Comparison of ENCODE assay signal across 8 cellular contexts in genomic region chrX:15143050-15143824, GRCh38.
DNase-seq lines count a peak whose midpoint lies in the region; ATAC-seq, FAIRE-seq and TF ChIP-seq lines count a peak whose summit lies in the region.

No MANE protein-coding gene starts in this region.

- no peaks in the 10 kb centered on the region for H3K9me3 Mint-ChIP-seq in glutamatergic neuron (ENCODE audit: unreplicated experiment)

- peak; percentile 72 for ATAC-seq in HG03558 (IDR thresholded peaks at IDR 0.05; ENCODE audit: extremely low read depth, unreplicated experiment)

- no peaks in the 10 kb centered on the region for H3K4me1 Mint-ChIP-seq in glutamatergic neuron (ENCODE audit: low read depth, unreplicated experiment)

- H3K27me3 Mint-ChIP-seq in glutamatergic neuron (ENCODE audit: unreplicated experiment): no peaks in the 10 kb centered on the region

- no peak overlapping the region for H3K4me3 Mint-ChIP-seq in glutamatergic neuron (ENCODE audit: unreplicated experiment)

- TF ChIP-seq CTCF in glutamatergic neuron (IDR thresholded peaks at IDR 0.05; ENCODE audit: partially characterized antibody, unreplicated experiment): peak; percentile 74

- peak; percentile 32 for DNase-seq in AG08396 (ENCODE audit: low spot score)
- DNase-seq in GM18507 (ENCODE audit: extremely low spot score, insufficient read length, low read depth): no peak
- DNase-seq in RCC 7860 (ENCODE audit: low spot score): no peak
- DNase-seq in activated naive CD4-positive, alpha-beta T cell treated with Interleukin-2 at 50 U/mL for 16 hours: peak; percentile 53
- peak; percentile 42 for DNase-seq in glutamatergic neuron
- DNase-seq in putamen (ENCODE audit: low spot score): peak; percentile 9
- no peak for DNase-seq in middle frontal gyrus (ENCODE audit: extremely low spot score, low spot score)

- FAIRE-seq in GM18507 (lab: Jason Lieb, UNC) (peak; percentile 91), RCC 7860 (lab: Jason Lieb, UNC) (peak; percentile 76)

- no peak overlapping the region for H3K27ac Mint-ChIP-seq in glutamatergic neuron (ENCODE audit: unreplicated experiment)

- no peaks in the 10 kb centered on the region for H3K36me3 Mint-ChIP-seq in glutamatergic neuron (ENCODE audit: unreplicated experiment)

Comparison
In these comparisons a context has a peak if more than half of its experiments do, and no peak if none do; other contexts are left out.
1. DNase-seq: peak in AG08396 (single experiment), activated naive CD4-positive, alpha-beta T cell treated with Interleukin-2 at 50 U/mL for 16 hours (single experiment), glutamatergic neuron (single experiment) and putamen (single experiment); none in GM18507 (single experiment), RCC 7860 (single experiment) and middle frontal gyrus (single experiment).